In the genomic region with DNA sequence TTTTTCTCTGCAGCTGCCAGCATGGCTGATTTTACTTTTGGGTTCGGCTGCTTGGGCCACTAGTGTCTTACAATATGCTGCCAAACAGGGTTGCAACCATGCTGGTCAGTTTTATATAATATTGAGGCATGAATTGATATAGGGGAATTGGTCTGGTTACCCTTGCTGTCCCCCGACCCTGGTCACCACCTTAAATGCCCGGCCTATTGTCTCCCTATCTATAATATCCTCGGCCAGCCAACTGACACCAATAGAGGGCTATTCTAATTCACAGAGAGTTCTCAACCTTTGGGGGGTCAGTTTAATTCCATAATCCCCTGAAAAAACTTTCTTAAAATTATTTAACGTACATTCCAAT, we compare ENCODE assay signal across 14 cellular contexts. TPM values are rescaled to one million over a fixed set of nuclear protein-coding genes. Genes with fewer than 3 reads are reported as not detected.
DNase-seq lines count a peak whose midpoint lies in the region; ATAC-seq and TF ChIP-seq lines count a peak whose summit lies in the region.
"Had no signal": no experiment of that assay in that cellular context is flagged by ENCODE, and none has a peak within 500 bp of the region (broad histone marks: within the 10 kb centered on the region; RNA-seq: fewer than 3 reads in every experiment).

No MANE protein-coding gene starts in this region.

- no peaks in the 10 kb centered on the region for H4K20me1 ChIP-seq in neural progenitor cell (ENCODE audit: low read depth)

- no peaks in the 10 kb centered on the region for H3K36me3 ChIP-seq in neural progenitor cell
- H3K36me3 ChIP-seq: BE2C had no signal

- H3K9me3 Mint-ChIP-seq in CD14-positive monocyte, result peaks cover 3 to 19% (median 11%) of the 10 kb centered on the region in 7 donors
- H3K9me3 Mint-ChIP-seq in dendritic cell treated with granulocyte-macrophage colony-stimulating factor and Interleukin-4, amounts not matched to agents 40 ng/mL and 50 ng/mL, for 4 days, result no peaks in the 10 kb centered on the region
- H3K9me3 Mint-ChIP-seq in neural progenitor cell, result no peaks in the 10 kb centered on the region
- peaks cover 4 to 18% of the 10 kb centered on the region in 2 donors for H3K9me3 Mint-ChIP-seq in effector memory CD8-positive, alpha-beta T cell

- no peak overlapping the region for H3K4me2 ChIP-seq in neural progenitor cell

- H3K27me3 Mint-ChIP-seq in CD14-positive monocyte (ENCODE audit: low read depth in 3 of 3) (peaks cover 0 to 3% (median 2%) of the 10 kb centered on the region in 3 donors), neural progenitor cell (ENCODE audit: insufficient read depth, low read depth) (no peaks in the 10 kb centered on the region)
- H3K27me3 Mint-ChIP-seq in dendritic cell treated with granulocyte-macrophage colony-stimulating factor and Interleukin-4, amounts not matched to agents 40 ng/mL and 50 ng/mL, for 4 days, result no peaks in the 10 kb centered on the region
- H3K27me3 Mint-ChIP-seq in effector memory CD8-positive, alpha-beta T cell, result no peaks in the 10 kb centered on the region

- peaks cover 29% of the 10 kb centered on the region for H3K4me1 Mint-ChIP-seq in CD14-positive monocyte
- peaks cover 33% of the 10 kb centered on the region for H3K4me1 Mint-ChIP-seq in dendritic cell treated with granulocyte-macrophage colony-stimulating factor and Interleukin-4, amounts not matched to agents 40 ng/mL and 50 ng/mL, for 4 days (ENCODE audit: low read depth)
- H3K4me1 Mint-ChIP-seq in neural progenitor cell, result no peaks in the 10 kb centered on the region
- no peaks in the 10 kb centered on the region for H3K4me1 Mint-ChIP-seq in effector memory CD8-positive, alpha-beta T cell (ENCODE audit: low read depth in 2 of 2)

- H3K27me3 ChIP-seq in HL-60 (ENCODE audit: insufficient read depth, poor library complexity, severe bottlenecking) (no peaks in the 10 kb centered on the region), neural progenitor cell (no peaks in the 10 kb centered on the region)
- H3K27me3 ChIP-seq: BE2C had no signal

- peak overlapping the region; percentile 94 to 100 (median 99) for H3K27ac Mint-ChIP-seq in CD14-positive monocyte
- H3K27ac Mint-ChIP-seq in dendritic cell treated with granulocyte-macrophage colony-stimulating factor and Interleukin-4, amounts not matched to agents 40 ng/mL and 50 ng/mL, for 4 days, result peak overlapping the region; percentile 95
- no peak overlapping the region for H3K27ac Mint-ChIP-seq in neural progenitor cell
- H3K27ac Mint-ChIP-seq in effector memory CD8-positive, alpha-beta T cell, result peak overlapping the region in 1 of 2 donors; percentile 23

- H3F3A ChIP-seq in neural progenitor cell (ENCODE audit: low read depth), result no peaks in the 10 kb centered on the region

- H3K9me3 ChIP-seq in neural progenitor cell (ENCODE audit: low read depth), result no peaks in the 10 kb centered on the region
- H3K9me3 ChIP-seq: BE2C had no signal

- peak overlapping the region; percentile 90 to 100 for H3K4me3 Mint-ChIP-seq in CD14-positive monocyte
- H3K4me3 Mint-ChIP-seq in dendritic cell treated with granulocyte-macrophage colony-stimulating factor and Interleukin-4, amounts not matched to agents 40 ng/mL and 50 ng/mL, for 4 days, result peak overlapping the region; percentile 87
- H3K4me3 Mint-ChIP-seq in neural progenitor cell, result no peak overlapping the region
- peak overlapping the region in 1 of 2 donors; percentile 43 for H3K4me3 Mint-ChIP-seq in effector memory CD8-positive, alpha-beta T cell

- no peaks in the 10 kb centered on the region for H3K79me2 ChIP-seq in neural progenitor cell (ENCODE audit: low read depth)

- TF ChIP-seq CTCF in CD14-positive monocyte (IDR thresholded peaks at IDR 0.05), result no peak
- no peak for TF ChIP-seq CTCF in HL-60 (IDR thresholded peaks at IDR 0.05; ENCODE audit: insufficient read depth, low read length)
- TF ChIP-seq CTCF in neural progenitor cell (IDR thresholded peaks at IDR 0.05), result no peak

- ATAC-seq in GM21576 (IDR thresholded peaks at IDR 0.05; ENCODE audit: unreplicated experiment) (no peak), GM18517 (IDR thresholded peaks at IDR 0.05; ENCODE audit: unreplicated experiment) (no peak), GM19467 (IDR thresholded peaks at IDR 0.05; ENCODE audit: unreplicated experiment) (no peak)
- ATAC-seq in effector memory CD8-positive, alpha-beta T cell (replicated peaks), result no peak

- H3K27ac ChIP-seq in HL-60 (replicated peaks) (peak overlapping the region; percentile 95), neural progenitor cell (no peak overlapping the region)

- H3K4me3 ChIP-seq in HL-60 (replicated peaks; ENCODE audit: insufficient read depth, low read length) (peak overlapping the region; percentile 17; the same call in 1 of the 2 replicates), neural progenitor cell (no peak overlapping the region)

- H3K4me1 ChIP-seq in neural progenitor cell, result no peaks in the 10 kb centered on the region
- H3K4me1 ChIP-seq: BE2C had no signal

- H3K36me3 Mint-ChIP-seq in CD14-positive monocyte (peaks cover 0 to 2% of the 10 kb centered on the region in 2 donors), neural progenitor cell (no peaks in the 10 kb centered on the region)
- no peaks in the 10 kb centered on the region for H3K36me3 Mint-ChIP-seq in dendritic cell treated with granulocyte-macrophage colony-stimulating factor and Interleukin-4, amounts not matched to agents 40 ng/mL and 50 ng/mL, for 4 days (ENCODE audit: low read depth)
- H3K36me3 Mint-ChIP-seq in effector memory CD8-positive, alpha-beta T cell (ENCODE audit: insufficient read depth), result no peaks in the 10 kb centered on the region

- no peak overlapping the region for H3K9ac ChIP-seq in neural progenitor cell

- peak overlapping the region; percentile 12 for H2AFZ ChIP-seq in neural progenitor cell (replicated peaks)

- DNase-seq in CD14-positive monocyte (ENCODE audit: low spot score), result no peak
- DNase-seq in HL-60 (ENCODE audit: low read depth in 1 of 2, low spot score in 1 of 2), result no peak
- no peak for DNase-seq in neural progenitor cell (ENCODE audit: low spot score)
- no peak for DNase-seq in effector memory CD8-positive, alpha-beta T cell
- DNase-seq: BE2C; NCI-H1436 treated with DMSO at 0.1 percent for 48 hours; stimulated activated CD4-positive, alpha-beta T cell treated with anti-CD3 and anti-CD28 coated beads, Interleukin-1b, Interleukin-23, amount 100 ng/mL, for 48 hours; stimulated activated CD8-positive, alpha-beta memory T cell treated with anti-CD3 and anti-CD28 coated beads, Interleukin-4, amount 100 ng/mL, for 48 hours; T-helper 9 cell had no signal

- intact Hi-C loops in CD14-positive monocyte (cut with micrococcal nuclease), result no loop called here
- intact Hi-C loops in dendritic cell treated with granulocyte-macrophage colony-stimulating factor and Interleukin-4, amounts not matched to agents 40 ng/mL and 50 ng/mL, for 4 days (cut with micrococcal nuclease), result loop anchor here (5.0 kb wide), 1 partner anchor 79 kb away; no protein-coding TSS in a partner anchor

RNA-seq across cellular contexts. Expression of gene SULT1E1, which starts 28.7 kb away (rescaled TPM):
- not detected for polyA plus RNA-seq in CD14-positive monocyte
- total RNA-seq in neural progenitor cell (ENCODE audit: low replicate concordance), result not detected in 2 replicates
- total RNA-seq: RPMI7951 had no signal
